Comparison of ENCODE assay signal across 17 cellular contexts in the genomic region with DNA sequence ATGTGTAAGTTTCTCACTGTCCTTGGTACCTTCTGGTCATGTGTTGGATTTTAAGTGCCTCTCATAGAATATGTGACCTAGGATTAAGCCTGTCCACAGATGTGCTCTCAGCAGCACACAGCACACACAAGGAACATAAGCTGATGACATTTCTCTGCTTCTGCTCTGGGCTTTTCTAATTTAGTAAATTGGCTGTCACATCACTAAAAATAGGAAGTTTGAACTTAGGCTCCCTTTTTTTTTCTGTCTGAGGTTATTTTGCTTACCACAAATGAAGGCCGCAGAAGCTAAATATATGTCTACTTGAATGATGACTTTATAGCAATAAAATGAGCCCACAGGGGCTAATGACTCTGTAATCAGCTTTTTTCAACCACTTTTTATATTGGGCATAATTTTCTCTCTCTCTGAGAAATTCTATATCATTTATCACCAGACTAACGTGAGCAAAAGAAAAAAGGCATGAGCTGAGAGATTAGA.
DNase-seq lines count a peak whose midpoint lies in the region; ATAC-seq, FAIRE-seq and TF ChIP-seq lines count a peak whose summit lies in the region.
"Had no signal": no experiment of that assay in that cellular context is flagged by ENCODE, and none has a peak within 500 bp of the region (broad histone marks: within the 10 kb centered on the region; RNA-seq: fewer than 3 reads in every experiment).

No MANE protein-coding gene starts in this region.

- no peaks in the 10 kb centered on the region for H3K9me3 Mint-ChIP-seq in Caco-2 (ENCODE audit: unreplicated experiment)
- H3K9me3 Mint-ChIP-seq in naive thymus-derived CD4-positive, alpha-beta T cell = peaks cover 0 to 5% (median 0%) of the 10 kb centered on the region in 11 donors
- H3K9me3 Mint-ChIP-seq: activated CD4-positive, alpha-beta T cell treated with anti-CD3 and anti-CD28 coated beads, Interleukin-2, amount 10 ng/mL, durations not matched to agents 24 days and 14 days; T-helper 1 cell treated with Interleukin-12 subunit alpha and Interleukin-12 subunit beta and Interleukin-4 antibody, amounts not matched to agents 30 μg/mL and 1 μg/mL, for 36 hours had no signal

- TF ChIP-seq RAD21 in GM12878 (IDR thresholded peaks at IDR 0.05; ENCODE audit: insufficient read depth, low read depth, low read length) = no peak

- H3K9me3 ChIP-seq in GM12878 (replicated peaks; ENCODE audit: control insufficient read depth, insufficient read depth, low read length) = no peaks in the 10 kb centered on the region
- H3K9me3 ChIP-seq in Caco-2 = no peaks in the 10 kb centered on the region
- H3K9me3 ChIP-seq in naive thymus-derived CD4-positive, alpha-beta T cell (ENCODE audit: control insufficient read depth in 2 of 3, low read length in 3 of 3) = no peaks in the 10 kb centered on the region
- H3K9me3 ChIP-seq: adrenal gland, pancreas had no signal

- no peak for FAIRE-seq in GM12878 (lab: Jason Lieb, UNC)
- FAIRE-seq: keratinocyte, pancreas had no signal

- in situ Hi-C loops in GM12878 (cut with MboI) = no loop called here

- H4K20me1 ChIP-seq in GM12878 (ENCODE audit: control insufficient read depth, insufficient read depth) = no peaks in the 10 kb centered on the region

- 3% methylated on average over 2 of the region's 2 CpGs for WGBS in GM12878 (ENCODE audit: insufficient coverage, insufficient replicate concordance, low lambda C conversion rate, missing lambda C conversion rate)

- H3K4me1 ChIP-seq in GM12878 (ENCODE audit: control insufficient read depth, insufficient read depth, low read length) (no peaks in the 10 kb centered on the region), Caco-2 (no peaks in the 10 kb centered on the region)
- no peaks in the 10 kb centered on the region for H3K4me1 ChIP-seq in naive thymus-derived CD4-positive, alpha-beta T cell (ENCODE audit: control insufficient read depth in 2 of 2, insufficient read depth in 2 of 2, low read length in 2 of 2)
- H3K4me1 ChIP-seq: adrenal gland, pancreas had no signal

- H2AFZ ChIP-seq in GM12878 (ENCODE audit: control insufficient read depth, low read depth, low read length) = no peak overlapping the region
- H2AFZ ChIP-seq: PC-9 had no signal

- H3K27me3 ChIP-seq in GM06990 (replicated peaks; ENCODE audit: control insufficient read depth, insufficient read depth, low read length) (no peaks in the 10 kb centered on the region), GM12878 (replicated peaks in 1 of 2; ENCODE audit: control insufficient read depth in 2 of 2, insufficient read depth in 2 of 2, low read length in 1 of 2) (no peaks in the 10 kb centered on the region), Caco-2 (replicated peaks; ENCODE audit: control insufficient read depth, insufficient read depth, low read length) (no peaks in the 10 kb centered on the region)
- no peaks in the 10 kb centered on the region for H3K27me3 ChIP-seq in naive thymus-derived CD4-positive, alpha-beta T cell (ENCODE audit: control insufficient read depth in 2 of 2, insufficient read depth in 2 of 2, low read length in 2 of 2)
- H3K27me3 ChIP-seq: adrenal gland, pancreas had no signal

- H3K4me3 ChIP-seq in GM06990 (replicated peaks; ENCODE audit: low read depth, low read length) (no peak overlapping the region), GM12878 (no peak overlapping the region), Caco-2 (ENCODE audit: low read depth, low read length) (no peak overlapping the region)
- H3K4me3 ChIP-seq in naive thymus-derived CD4-positive, alpha-beta T cell (ENCODE audit: low read length) = no peak overlapping the region
- H3K4me3 ChIP-seq: adrenal gland, pancreas, PC-9 had no signal

- no peak overlapping the region for H3K27ac Mint-ChIP-seq in Caco-2 (ENCODE audit: unreplicated experiment)
- H3K27ac Mint-ChIP-seq in naive thymus-derived CD4-positive, alpha-beta T cell = no peak overlapping the region
- H3K27ac Mint-ChIP-seq: activated CD4-positive, alpha-beta T cell treated with anti-CD3 and anti-CD28 coated beads, Interleukin-2, amount 10 ng/mL, durations not matched to agents 24 days and 14 days; T-helper 1 cell treated with Interleukin-12 subunit alpha and Interleukin-12 subunit beta and Interleukin-4 antibody, amounts not matched to agents 30 μg/mL and 1 μg/mL, for 36 hours had no signal

- no peak overlapping the region for H3K9ac ChIP-seq in GM12878 (ENCODE audit: control insufficient read depth, insufficient read depth, low read length)

- no peak overlapping the region for H3K27ac ChIP-seq in GM12878 (ENCODE audit: control insufficient read depth, insufficient read depth)
- no peak overlapping the region for H3K27ac ChIP-seq in naive thymus-derived CD4-positive, alpha-beta T cell (ENCODE audit: low read depth, low read length)
- H3K27ac ChIP-seq: adrenal gland, pancreas, PC-9 had no signal

- TF ChIP-seq CTCF in GM06990 (IDR thresholded peaks at IDR 0.05; ENCODE audit: insufficient read depth, low read length, poor library complexity, severe bottlenecking) = no peak
- TF ChIP-seq CTCF in GM12878 (IDR thresholded peaks at IDR 0.05 in 2 of 3, conservative IDR thresholded peaks at IDR 0.05 in 1 of 3; ENCODE audit: control insufficient read depth in 2 of 3, extremely low read depth in 1 of 3, insufficient read depth in 1 of 3, low read depth in 3 of 3, low read length in 3 of 3) = no peak
- TF ChIP-seq CTCF in Caco-2 (IDR thresholded peaks at IDR 0.05; ENCODE audit: insufficient read depth in 1 of 2, low read depth in 1 of 2, low read length in 1 of 2, severe bottlenecking in 1 of 2, unreplicated experiment in 1 of 2) = no peak

- intact Hi-C loops in GM12878 (cut with micrococcal nuclease; ENCODE audit: unreplicated experiment) (no loop called here), Caco-2 (cut with micrococcal nuclease; ENCODE audit: unreplicated experiment) (no loop called here)
- intact Hi-C loops in naive thymus-derived CD4-positive, alpha-beta T cell (cut with micrococcal nuclease) = no loop called here

- ATAC-seq in HG02870 (IDR thresholded peaks at IDR 0.05; ENCODE audit: unreplicated experiment) (peak; percentile 37), GM12878 (no peak), HG03342 (IDR thresholded peaks at IDR 0.05; ENCODE audit: unreplicated experiment) (no peak)
- no peak for ATAC-seq in naive thymus-derived CD4-positive, alpha-beta T cell
- ATAC-seq: pancreas had no signal

- DNase-seq in GM06990 (ENCODE audit: extremely low read depth, insufficient read length) (peak; percentile 6), NCI-H69 (lab: John Stamatoyannopoulos, UW) (peak; percentile 84), GM12878 (ENCODE audit: low read depth, low spot score) (no peak), GM19240 (ENCODE audit: insufficient read length, low spot score) (no peak), Caco-2 (no peak)
- DNase-seq in naive thymus-derived CD4-positive, alpha-beta T cell = no peak
- DNase-seq: activated CD4-positive, alpha-beta T cell treated with anti-CD3 and anti-CD28 coated beads, Interleukin-2, amount 10 ng/mL, durations not matched to agents 24 days and 14 days; adrenal gland; DMS 273 treated with DMSO at 0.1 percent for 48 hours; glutamatergic neuron; midbrain; pancreas; PC-9 had no signal

- CTCF ChIA-PET in GM12878 (lab: Yijun Ruan, JAX) (no interaction called here), Caco-2 (lab: Charles Lee) (no interaction called here)
- CTCF ChIA-PET in naive thymus-derived CD4-positive, alpha-beta T cell (lab: Charles Lee) = no interaction called here

- POLR2A ChIA-PET in GM12878 (lab: Charles Lee) = no interaction called here
- POLR2A ChIA-PET in Caco-2 (lab: Charles Lee) = no interaction called here
- POLR2A ChIA-PET in naive thymus-derived CD4-positive, alpha-beta T cell (lab: Charles Lee) = no interaction called here

- no peaks in the 10 kb centered on the region for H3K36me3 Mint-ChIP-seq in Caco-2 (ENCODE audit: insufficient read depth, unreplicated experiment)
- no peaks in the 10 kb centered on the region for H3K36me3 Mint-ChIP-seq in naive thymus-derived CD4-positive, alpha-beta T cell

- no peak for TF ChIP-seq POLR2A in GM12878 (IDR thresholded peaks at IDR 0.05; ENCODE audit: low read depth, low read length)

- SMC1A ChIA-PET in GM12878 (lab: Charles Lee; ENCODE audit: uncharacterized antibody, unreplicated experiment) = interaction anchor here (1.0 kb wide), 1 partner anchor 11 kb away, joined by 3 read pairs; no protein-coding TSS in a partner anchor

- H3K36me3 ChIP-seq in GM06990 (ENCODE audit: control insufficient read depth, insufficient read depth, low read length) (no peaks in the 10 kb centered on the region), GM12878 (ENCODE audit: control insufficient read depth in 2 of 2, insufficient read depth in 2 of 2, low read length in 1 of 2) (no peaks in the 10 kb centered on the region), Caco-2 (ENCODE audit: control insufficient read depth, insufficient read depth, low read length) (no peaks in the 10 kb centered on the region)
- H3K36me3 ChIP-seq in naive thymus-derived CD4-positive, alpha-beta T cell (ENCODE audit: control insufficient read depth in 2 of 3, insufficient read depth in 3 of 3, low read length in 3 of 3) = no peaks in the 10 kb centered on the region
- H3K36me3 ChIP-seq: adrenal gland, pancreas had no signal

- H3K4me1 Mint-ChIP-seq in Caco-2 (ENCODE audit: low read depth, unreplicated experiment) = no peaks in the 10 kb centered on the region
- no peaks in the 10 kb centered on the region for H3K4me1 Mint-ChIP-seq in naive thymus-derived CD4-positive, alpha-beta T cell
- H3K4me1 Mint-ChIP-seq: activated CD4-positive, alpha-beta T cell treated with anti-CD3 and anti-CD28 coated beads, Interleukin-2, amount 10 ng/mL, durations not matched to agents 24 days and 14 days had no signal

- H3K4me3 Mint-ChIP-seq in Caco-2 (ENCODE audit: unreplicated experiment) = no peak overlapping the region
- no peak overlapping the region for H3K4me3 Mint-ChIP-seq in naive thymus-derived CD4-positive, alpha-beta T cell
- H3K4me3 Mint-ChIP-seq: activated CD4-positive, alpha-beta T cell treated with anti-CD3 and anti-CD28 coated beads, Interleukin-2, amount 10 ng/mL, durations not matched to agents 24 days and 14 days; T-helper 1 cell treated with Interleukin-12 subunit alpha and Interleukin-12 subunit beta and Interleukin-4 antibody, amounts not matched to agents 30 μg/mL and 1 μg/mL, for 36 hours had no signal

- BruUV-seq in GM12878 (replicated peaks; lab: Mats Ljungman, UMichigan) (no TSS peak), Caco-2 (replicated peaks; lab: Mats Ljungman, UMichigan) (no TSS peak)

- no peaks in the 10 kb centered on the region for H3K79me2 ChIP-seq in GM12878 (ENCODE audit: control insufficient read depth, insufficient read depth, low read length)

- H3K27me3 Mint-ChIP-seq in Caco-2 (ENCODE audit: insufficient read depth, unreplicated experiment) = no peaks in the 10 kb centered on the region
- H3K27me3 Mint-ChIP-seq in naive thymus-derived CD4-positive, alpha-beta T cell = peaks cover 0 to 9% (median 0%) of the 10 kb centered on the region in 5 donors
- H3K27me3 Mint-ChIP-seq: activated CD4-positive, alpha-beta T cell treated with anti-CD3 and anti-CD28 coated beads, Interleukin-2, amount 10 ng/mL, durations not matched to agents 24 days and 14 days had no signal

- no peak; a peak in 1 of 4 replicates for TF ChIP-seq EP300 in GM12878 (IDR thresholded peaks at IDR 0.05; ENCODE audit: borderline replicate concordance in 1 of 2, control insufficient read depth in 1 of 2, low read depth in 2 of 2, low read length in 2 of 2)

- RAD21 ChIA-PET in GM12878 (lab: Charles Lee; ENCODE audit: unreplicated experiment) = no interaction called here

- no peak overlapping the region for H3K4me2 ChIP-seq in GM12878 (ENCODE audit: control insufficient read depth, insufficient read depth)
- H3K4me2 ChIP-seq: PC-9 had no signal

Comparison
In these comparisons a context has a peak if more than half of its experiments do, and no peak if none do; other contexts are left out.
1. DNase-seq: peak in GM06990 (single experiment) and NCI-H69 (single experiment); none in GM12878 (single experiment), GM19240 (single experiment), Caco-2 (0 of 2) and naive thymus-derived CD4-positive, alpha-beta T cell (0 of 9).